10 cellular contexts compared by ENCODE assay signal in the genomic region with DNA sequence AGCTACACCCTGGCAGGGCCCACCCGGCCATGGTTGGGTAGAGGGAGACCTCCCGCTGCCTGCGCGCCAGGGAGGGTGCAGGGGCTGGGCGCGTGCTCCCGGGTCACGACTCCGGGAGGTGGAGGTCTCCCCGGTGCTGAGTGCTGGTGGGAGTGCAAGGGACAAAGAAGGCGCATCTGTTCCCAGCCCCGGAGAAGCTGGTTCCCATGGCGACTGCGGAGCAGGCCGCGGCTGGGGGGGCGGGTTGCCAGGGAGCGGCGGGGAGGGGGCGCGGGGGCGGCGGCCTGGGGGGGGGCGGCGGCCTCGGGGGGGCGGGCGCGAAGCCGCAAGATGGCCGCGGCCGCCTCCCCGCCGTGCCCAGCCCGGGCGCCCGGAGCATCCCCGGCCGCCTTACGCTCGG. TPM values are rescaled to one million over a fixed set of nuclear protein-coding genes. Genes with fewer than 3 reads are reported as not detected.
DNase-seq lines count a peak whose midpoint lies in the region; ATAC-seq, FAIRE-seq and TF ChIP-seq lines count a peak whose summit lies in the region.
"Had no signal": no experiment of that assay in that cellular context is flagged by ENCODE, and none has a peak within 500 bp of the region (broad histone marks: within the 10 kb centered on the region; RNA-seq: fewer than 3 reads in every experiment).

No MANE protein-coding gene starts in this region.

- no peak for TF ChIP-seq EP300 in HepG2 (IDR thresholded peaks at IDR 0.05; ENCODE audit: low read depth in 2 of 2, low read length in 2 of 2)
- TF ChIP-seq EP300 in HepG2 (CRISPR knock-in tag; IDR thresholded peaks at IDR 0.05; ENCODE audit: borderline replicate concordance) = no peak

- no peak overlapping the region for H3K27ac Mint-ChIP-seq in activated CD8-positive, alpha-beta memory T cell treated with anti-CD3 and anti-CD28 coated beads, Interleukin-2, amount 10 ng/mL, durations not matched to agents 7 days and 5 days

- H3K79me2 ChIP-seq in HepG2 (ENCODE audit: insufficient read depth, low read length) = no peaks in the 10 kb centered on the region

- DNase-seq in DMS79 (lab: John Stamatoyannopoulos, UW) (peak; percentile 22), DMS79 treated with DMSO at 0.1 percent for 48 hours (lab: John Stamatoyannopoulos, UW) (no peak), Panc1 (ENCODE audit: low read depth, low spot score) (no peak), esophagus squamous epithelium (lab: John Stamatoyannopoulos, UW) (no peak), retinal pigment epithelial cell (ENCODE audit: low read depth) (no peak), HepG2 (ENCODE audit: low spot score) (no peak)
- no peak for DNase-seq in activated CD8-positive, alpha-beta memory T cell treated with anti-CD3 and anti-CD28 coated beads, Interleukin-2, amount 10 ng/mL, durations not matched to agents 7 days and 5 days
- DNase-seq: activated gamma-delta T cell treated with Interleukin-2 at 50 U/mL for 16 hours had no signal

- H3K27me3 Mint-ChIP-seq in activated CD8-positive, alpha-beta memory T cell treated with anti-CD3 and anti-CD28 coated beads, Interleukin-2, amount 10 ng/mL, durations not matched to agents 7 days and 5 days = peaks cover 16% of the 10 kb centered on the region

- no peaks in the 10 kb centered on the region for H3K9me3 Mint-ChIP-seq in activated CD8-positive, alpha-beta memory T cell treated with anti-CD3 and anti-CD28 coated beads, Interleukin-2, amount 10 ng/mL, durations not matched to agents 7 days and 5 days (ENCODE audit: low read depth)

- in situ Hi-C loops in Panc1 (cut with HindIII; ENCODE audit: low pct_unique_long_range_greater_than_20kb, low sequenced_read_pairs) (no loop called here), HepG2 (cut with HindIII; ENCODE audit: extremely low pct_ligation_motif_present, low pct_unique_long_range_greater_than_20kb) (no loop called here)

- intact Hi-C loops in Panc1 (cut with micrococcal nuclease; ENCODE audit: unreplicated experiment) (no loop called here), esophagus squamous epithelium (cut with DNase I) (no loop called here), HepG2 (cut with micrococcal nuclease; ENCODE audit: unreplicated experiment) (no loop called here)

- CTCF ChIA-PET in Panc1 (lab: Charles Lee) (no interaction called here), HepG2 (lab: Yijun Ruan, JAX; ENCODE audit: low intra/inter-chr PET ratio, low total read pairs) (no interaction called here)
- CTCF ChIA-PET in activated CD8-positive, alpha-beta memory T cell treated with anti-CD3 and anti-CD28 coated beads, Interleukin-2, amount 10 ng/mL, durations not matched to agents 7 days and 5 days (lab: Charles Lee) = interaction anchor here (0.7 kb wide), 1 partner anchor 70 kb away, joined by 3 read pairs; no protein-coding TSS in a partner anchor

- H3K27ac ChIP-seq in Panc1 (ENCODE audit: low read length) (peak overlapping the region; percentile 54; the same call in 1 of the 2 replicates), esophagus squamous epithelium (peak overlapping the region in 3 of 4 donors; percentile 52 to 69 (median 55)), HepG2 (ENCODE audit: extremely low read length, insufficient read depth, low read length) (no peak overlapping the region)

- H3K9me3 ChIP-seq in Panc1 (ENCODE audit: control insufficient read depth, insufficient read depth, low read depth, low read length) (no peaks in the 10 kb centered on the region), esophagus squamous epithelium (no peaks in the 10 kb centered on the region), HepG2 (ENCODE audit: low read length) (no peaks in the 10 kb centered on the region)

- ATAC-seq in Panc1 = no peak
- ATAC-seq in GM18867 (IDR thresholded peaks at IDR 0.05; ENCODE audit: unreplicated experiment) = no peak
- no peak for ATAC-seq in activated CD8-positive, alpha-beta memory T cell treated with anti-CD3 and anti-CD28 coated beads, Interleukin-2, amount 10 ng/mL, durations not matched to agents 7 days and 5 days
- no peak for ATAC-seq in HepG2

- H3K4me1 ChIP-seq in Panc1 (ENCODE audit: control insufficient read depth, insufficient read depth, low read length) = peaks cover 33% of the 10 kb centered on the region
- peaks cover 44 to 92% (median 60%) of the 10 kb centered on the region in 3 donors for H3K4me1 ChIP-seq in esophagus squamous epithelium
- H3K4me1 ChIP-seq in HepG2 (ENCODE audit: insufficient read depth, low read length) = peaks cover 44% of the 10 kb centered on the region

- H3K36me3 Mint-ChIP-seq in activated CD8-positive, alpha-beta memory T cell treated with anti-CD3 and anti-CD28 coated beads, Interleukin-2, amount 10 ng/mL, durations not matched to agents 7 days and 5 days = no peaks in the 10 kb centered on the region

- TF ChIP-seq POLR2A in esophagus squamous epithelium (IDR thresholded peaks at IDR 0.05) = no peak
- TF ChIP-seq POLR2A in HepG2 (IDR thresholded peaks at IDR 0.05; ENCODE audit: insufficient read depth in 1 of 2, low read depth in 2 of 2, low read length in 2 of 2) = no peak

- no peak for TF ChIP-seq CTCF in Panc1 (IDR thresholded peaks at IDR 0.05)
- TF ChIP-seq CTCF in esophagus squamous epithelium (IDR thresholded peaks at IDR 0.05) = no peak
- no peak for TF ChIP-seq CTCF in retinal pigment epithelial cell (conservative IDR thresholded peaks at IDR 0.05; ENCODE audit: low read depth, low read length)
- no peak for TF ChIP-seq CTCF in HepG2 (CRISPR knock-in tag; IDR thresholded peaks at IDR 0.05)

- H3K4me2 ChIP-seq in HepG2 (ENCODE audit: low read depth, low read length) = no peak overlapping the region

- no peak for TF ChIP-seq RAD21 in HepG2 (CRISPR knock-in tag; IDR thresholded peaks at IDR 0.05)

- WGBS in esophagus squamous epithelium, 2 donors = 0% methylated on average over 4 of the region's 42 CpGs; no CpG with 5 or more reads in 1 of the 2 donors
- 96% methylated on average over 38 of the region's 42 CpGs for WGBS in HepG2 (ENCODE audit: low lambda C conversion rate)

- no peaks in the 10 kb centered on the region for H4K20me1 ChIP-seq in HepG2 (ENCODE audit: insufficient read depth, low read length)

- H3K9ac ChIP-seq in HepG2 (ENCODE audit: insufficient read depth, low read depth, low read length) = no peak overlapping the region

- peaks cover 15% of the 10 kb centered on the region for H3K4me1 Mint-ChIP-seq in activated CD8-positive, alpha-beta memory T cell treated with anti-CD3 and anti-CD28 coated beads, Interleukin-2, amount 10 ng/mL, durations not matched to agents 7 days and 5 days

- H3K4me3 Mint-ChIP-seq in activated CD8-positive, alpha-beta memory T cell treated with anti-CD3 and anti-CD28 coated beads, Interleukin-2, amount 10 ng/mL, durations not matched to agents 7 days and 5 days = no peak overlapping the region

- no peak for FAIRE-seq in HepG2 (lab: Jason Lieb, UNC)
- FAIRE-seq: A204.1 had no signal

- BruUV-seq in Panc1 (replicated peaks; lab: Mats Ljungman, UMichigan) = no TSS peak
- BruUV-seq in HepG2 (replicated peaks; lab: Mats Ljungman, UMichigan) = no TSS peak

- H3K4me3 ChIP-seq in Panc1 (ENCODE audit: low read depth in 2 of 2, low read length in 2 of 2) (peak overlapping the region; percentile 63 to 66), esophagus squamous epithelium (peak overlapping the region; percentile 52 to 75 (median 62)), retinal pigment epithelial cell (ENCODE audit: low read length) (peak overlapping the region; percentile 73), HepG2 (replicated peaks in 1 of 3; ENCODE audit: insufficient read depth in 1 of 3, low read depth in 2 of 3, low read length in 3 of 3) (no peak overlapping the region)

- no peak overlapping the region for H2AFZ ChIP-seq in HepG2 (ENCODE audit: low read length)

- H3K36me3 ChIP-seq in Panc1 (ENCODE audit: control insufficient read depth, insufficient read depth, low read length) = no peaks in the 10 kb centered on the region
- H3K36me3 ChIP-seq in esophagus squamous epithelium = no peaks in the 10 kb centered on the region
- peaks cover 0 to 3% of the 10 kb centered on the region in 2 experiments; a peak in 1 of 5 replicates for H3K36me3 ChIP-seq in HepG2 (replicated peaks in 1 of 2; ENCODE audit: control insufficient read depth in 1 of 2, insufficient read depth in 2 of 2, low read length in 2 of 2)

- POLR2A ChIA-PET in Panc1 (lab: Charles Lee) = no interaction called here
- POLR2A ChIA-PET in HepG2 (lab: Yijun Ruan, JAX) = interaction anchor here (0.9 kb wide), 1 partner anchor 33 kb away, joined by 4 read pairs; a partner anchor contains a TSS

- H3K27me3 ChIP-seq in Panc1 (ENCODE audit: control insufficient read depth, insufficient read depth, low read length) = no peaks in the 10 kb centered on the region
- H3K27me3 ChIP-seq in esophagus squamous epithelium = peaks cover 0 to 13% (median 0%) of the 10 kb centered on the region in 4 donors
- no peaks in the 10 kb centered on the region for H3K27me3 ChIP-seq in HepG2 (ENCODE audit: control insufficient read depth in 1 of 2, insufficient read depth in 2 of 2, low read length in 2 of 2)

RNA-seq across cellular contexts. Expression of a gene that starts 1.2 kb away (rescaled TPM):
- total RNA-seq in Panc1 (2021; ENCODE audit: unreplicated experiment) = 14.5 TPM
- 16.4 TPM for polyA plus RNA-seq in Panc1 (2012; ENCODE audit: insufficient read length)
- total RNA-seq in esophagus squamous epithelium = 1 to 10 TPM in 3 of 4 donors, under 1 TPM in 1; 0.38 to 1.6 (median 1.2) TPM
- total RNA-seq in activated CD8-positive, alpha-beta memory T cell treated with anti-CD3 and anti-CD28 coated beads, Interleukin-2, amount 10 ng/mL, durations not matched to agents 7 days and 5 days = under 1 TPM; 0.29 to 0.52 TPM
- 0.27 and 1.2 TPM in 2 replicates for total RNA-seq in HepG2 (2016; rRNA removed; fragmentation: Illumina TruSeq; extraction: Trizol)
- 1.1 and 1.3 TPM in 2 replicates for total RNA-seq in HepG2 (2016; cell fraction: cytosol; rRNA removed; fragmentation: Illumina TruSeq; extraction: Trizol; ENCODE audit: low read depth)
- 0.82 and 1.8 TPM in 2 replicates for total RNA-seq in HepG2 (2016; cell fraction: insoluble cytoplasmic fraction; rRNA removed; fragmentation: Illumina TruSeq; extraction: Trizol)
- 1.1 and 1.8 TPM in 2 replicates for total RNA-seq in HepG2 (2016; cell fraction: membrane; rRNA removed; fragmentation: Illumina TruSeq; extraction: Trizol)
- 0.88 and 1.8 TPM in 2 replicates for total RNA-seq in HepG2 (2016; cell fraction: nucleus; rRNA removed; fragmentation: Illumina TruSeq; extraction: Trizol)
- polyA plus RNA-seq in HepG2 (2011; rRNA removed) = 1.4 and 2.8 TPM in 2 replicates
- polyA plus RNA-seq in HepG2 (2011; cell fraction: cytosol; rRNA removed) = 1.0 and 2.2 TPM in 2 replicates
- 12.5 TPM in 2 replicates for polyA plus RNA-seq in HepG2 (2011; cell fraction: nucleus; rRNA removed)
- 1.1 and 1.9 TPM in 2 replicates for polyA plus RNA-seq in HepG2 (2012)
- 0.58 and 0.73 TPM in 2 replicates for polyA plus RNA-seq in HepG2 (2016; cell fraction: cytosol; fragmentation: Illumina TruSeq; extraction: Trizol; ENCODE audit: low read depth)
- polyA plus RNA-seq in HepG2 (2016; cell fraction: insoluble cytoplasmic fraction; fragmentation: Illumina TruSeq; extraction: Trizol; ENCODE audit: low read depth) = 0.82 and 1.5 TPM in 2 replicates
- polyA plus RNA-seq in HepG2 (2016; cell fraction: membrane; fragmentation: Illumina TruSeq; extraction: Trizol; ENCODE audit: low read depth) = 2.0 and 2.4 TPM in 2 replicates
- polyA plus RNA-seq in HepG2 (2016; cell fraction: nucleus; fragmentation: Illumina TruSeq; extraction: Trizol; ENCODE audit: insufficient read depth, low read depth) = 6.5 and 7.2 TPM in 2 replicates
- polyA minus RNA-seq in HepG2 (2011; rRNA and poly(A)+ RNA removed; ENCODE audit: low replicate concordance) = 0.21 and 2.3 TPM in 2 replicates
- 1.3 and 1.7 TPM in 2 replicates for polyA minus RNA-seq in HepG2 (2011; cell fraction: cytosol; rRNA and poly(A)+ RNA removed)
- polyA minus RNA-seq in HepG2 (2011; cell fraction: nucleus; rRNA and poly(A)+ RNA removed) = 0.90 and 2.0 TPM in 2 replicates

RNA-seq across cellular contexts. Expression of a gene that starts 5.0 kb away (rescaled TPM):
- total RNA-seq in Panc1 (2021; ENCODE audit: unreplicated experiment) (218 TPM), esophagus squamous epithelium (100 to 1,000 TPM in 3 of 4 donors, 10 to 100 TPM in 1; 83.4 to 171 (median 132) TPM), HepG2 (2016; rRNA removed; fragmentation: Illumina TruSeq; extraction: Trizol) (78.7 and 88.0 TPM in 2 replicates)
- polyA plus RNA-seq in Panc1 (2012; ENCODE audit: insufficient read length) = 365 TPM
- total RNA-seq in activated CD8-positive, alpha-beta memory T cell treated with anti-CD3 and anti-CD28 coated beads, Interleukin-2, amount 10 ng/mL, durations not matched to agents 7 days and 5 days = 100 to 1,000 TPM; 190 to 221 TPM
- total RNA-seq in HepG2 (2016; cell fraction: cytosol; rRNA removed; fragmentation: Illumina TruSeq; extraction: Trizol; ENCODE audit: low read depth) = 72.7 and 79.4 TPM in 2 replicates
- 80.1 and 93.1 TPM in 2 replicates for total RNA-seq in HepG2 (2016; cell fraction: insoluble cytoplasmic fraction; rRNA removed; fragmentation: Illumina TruSeq; extraction: Trizol)
- 72.8 and 84.2 TPM in 2 replicates for total RNA-seq in HepG2 (2016; cell fraction: membrane; rRNA removed; fragmentation: Illumina TruSeq; extraction: Trizol)
- total RNA-seq in HepG2 (2016; cell fraction: nucleus; rRNA removed; fragmentation: Illumina TruSeq; extraction: Trizol) = 40.6 and 53.8 TPM in 2 replicates
- polyA plus RNA-seq in HepG2 (2011; rRNA removed) = 39.4 and 49.3 TPM in 2 replicates
- polyA plus RNA-seq in HepG2 (2011; cell fraction: cytosol; rRNA removed) = 61.0 and 112 TPM in 2 replicates
- 105 and 111 TPM in 2 replicates for polyA plus RNA-seq in HepG2 (2011; cell fraction: nucleus; rRNA removed)
- 67.0 and 70.9 TPM in 2 replicates for polyA plus RNA-seq in HepG2 (2012)
- polyA plus RNA-seq in HepG2 (2016; cell fraction: cytosol; fragmentation: Illumina TruSeq; extraction: Trizol; ENCODE audit: low read depth) = 126 and 135 TPM in 2 replicates
- polyA plus RNA-seq in HepG2 (2016; cell fraction: insoluble cytoplasmic fraction; fragmentation: Illumina TruSeq; extraction: Trizol; ENCODE audit: low read depth) = 131 and 155 TPM in 2 replicates
- 112 and 121 TPM in 2 replicates for polyA plus RNA-seq in HepG2 (2016; cell fraction: membrane; fragmentation: Illumina TruSeq; extraction: Trizol; ENCODE audit: low read depth)
- 129 and 134 TPM in 2 replicates for polyA plus RNA-seq in HepG2 (2016; cell fraction: nucleus; fragmentation: Illumina TruSeq; extraction: Trizol; ENCODE audit: insufficient read depth, low read depth)
- 60.5 and 86.6 TPM in 2 replicates for polyA minus RNA-seq in HepG2 (2011; rRNA and poly(A)+ RNA removed; ENCODE audit: low replicate concordance)
- polyA minus RNA-seq in HepG2 (2011; cell fraction: cytosol; rRNA and poly(A)+ RNA removed) = 53.6 and 68.0 TPM in 2 replicates
- polyA minus RNA-seq in HepG2 (2011; cell fraction: nucleus; rRNA and poly(A)+ RNA removed) = 14.7 and 18.9 TPM in 2 replicates

RNA-seq across cellular contexts. Expression of a gene that starts 11.8 kb away (rescaled TPM):
- total RNA-seq in Panc1 (2021; ENCODE audit: unreplicated experiment) (118 TPM), esophagus squamous epithelium (10 to 100 TPM; 12.4 to 65.0 (median 40.4) TPM), HepG2 (2016; rRNA removed; fragmentation: Illumina TruSeq; extraction: Trizol) (8.4 and 10.7 TPM in 2 replicates)
- polyA plus RNA-seq in Panc1 (2012; ENCODE audit: insufficient read length) = 76.9 TPM
- 10 to 100 TPM; 73.3 to 88.6 TPM for total RNA-seq in activated CD8-positive, alpha-beta memory T cell treated with anti-CD3 and anti-CD28 coated beads, Interleukin-2, amount 10 ng/mL, durations not matched to agents 7 days and 5 days
- 6.5 and 7.9 TPM in 2 replicates for total RNA-seq in HepG2 (2016; cell fraction: cytosol; rRNA removed; fragmentation: Illumina TruSeq; extraction: Trizol; ENCODE audit: low read depth)
- total RNA-seq in HepG2 (2016; cell fraction: insoluble cytoplasmic fraction; rRNA removed; fragmentation: Illumina TruSeq; extraction: Trizol) = 8.9 and 11.0 TPM in 2 replicates
- total RNA-seq in HepG2 (2016; cell fraction: membrane; rRNA removed; fragmentation: Illumina TruSeq; extraction: Trizol) = 14.1 and 14.8 TPM in 2 replicates
- 17.3 and 19.0 TPM in 2 replicates for total RNA-seq in HepG2 (2016; cell fraction: nucleus; rRNA removed; fragmentation: Illumina TruSeq; extraction: Trizol)
- 18.0 and 19.6 TPM in 2 replicates for polyA plus RNA-seq in HepG2 (2011; rRNA removed)
- polyA plus RNA-seq in HepG2 (2011; cell fraction: cytosol; rRNA removed) = 14.8 and 17.8 TPM in 2 replicates
- polyA plus RNA-seq in HepG2 (2011; cell fraction: nucleus; rRNA removed) = 116 and 135 TPM in 2 replicates
- polyA plus RNA-seq in HepG2 (2012) = 27.5 and 28.1 TPM in 2 replicates
- polyA plus RNA-seq in HepG2 (2016; cell fraction: cytosol; fragmentation: Illumina TruSeq; extraction: Trizol; ENCODE audit: low read depth) = 2.7 and 3.3 TPM in 2 replicates
- 30.9 and 43.0 TPM in 2 replicates for polyA plus RNA-seq in HepG2 (2016; cell fraction: insoluble cytoplasmic fraction; fragmentation: Illumina TruSeq; extraction: Trizol; ENCODE audit: low read depth)
- polyA plus RNA-seq in HepG2 (2016; cell fraction: membrane; fragmentation: Illumina TruSeq; extraction: Trizol; ENCODE audit: low read depth) = 10.2 and 10.3 TPM in 2 replicates
- polyA plus RNA-seq in HepG2 (2016; cell fraction: nucleus; fragmentation: Illumina TruSeq; extraction: Trizol; ENCODE audit: insufficient read depth, low read depth) = 76.5 and 77.9 TPM in 2 replicates
- 14.0 and 39.5 TPM in 2 replicates for polyA minus RNA-seq in HepG2 (2011; rRNA and poly(A)+ RNA removed; ENCODE audit: low replicate concordance)
- 42.7 and 47.0 TPM in 2 replicates for polyA minus RNA-seq in HepG2 (2011; cell fraction: cytosol; rRNA and poly(A)+ RNA removed)
- 36.8 and 48.0 TPM in 2 replicates for polyA minus RNA-seq in HepG2 (2011; cell fraction: nucleus; rRNA and poly(A)+ RNA removed)

RNA-seq across cellular contexts. Expression of a gene that starts 31.0 kb away (rescaled TPM):
- total RNA-seq in Panc1 (2021; ENCODE audit: unreplicated experiment) (116 TPM), esophagus squamous epithelium (10 to 100 TPM; 59.3 to 68.5 (median 61.6) TPM), HepG2 (2016; rRNA removed; fragmentation: Illumina TruSeq; extraction: Trizol) (28.4 and 43.6 TPM in 2 replicates)
- 141 TPM for polyA plus RNA-seq in Panc1 (2012; ENCODE audit: insufficient read length)
- 10 to 100 TPM; 76.7 to 80.5 TPM for total RNA-seq in activated CD8-positive, alpha-beta memory T cell treated with anti-CD3 and anti-CD28 coated beads, Interleukin-2, amount 10 ng/mL, durations not matched to agents 7 days and 5 days
- 18.3 and 20.2 TPM in 2 replicates for total RNA-seq in HepG2 (2016; cell fraction: cytosol; rRNA removed; fragmentation: Illumina TruSeq; extraction: Trizol; ENCODE audit: low read depth)
- 23.3 and 42.4 TPM in 2 replicates for total RNA-seq in HepG2 (2016; cell fraction: insoluble cytoplasmic fraction; rRNA removed; fragmentation: Illumina TruSeq; extraction: Trizol)
- total RNA-seq in HepG2 (2016; cell fraction: membrane; rRNA removed; fragmentation: Illumina TruSeq; extraction: Trizol) = 47.5 and 49.4 TPM in 2 replicates
- 33.1 and 35.0 TPM in 2 replicates for total RNA-seq in HepG2 (2016; cell fraction: nucleus; rRNA removed; fragmentation: Illumina TruSeq; extraction: Trizol)
- 27.5 and 40.8 TPM in 2 replicates for polyA plus RNA-seq in HepG2 (2011; rRNA removed)
- polyA plus RNA-seq in HepG2 (2011; cell fraction: cytosol; rRNA removed) = 31.3 and 45.7 TPM in 2 replicates
- polyA plus RNA-seq in HepG2 (2011; cell fraction: nucleus; rRNA removed) = 143 and 178 TPM in 2 replicates
- polyA plus RNA-seq in HepG2 (2012) = 38.3 and 41.3 TPM in 2 replicates
- polyA plus RNA-seq in HepG2 (2016; cell fraction: cytosol; fragmentation: Illumina TruSeq; extraction: Trizol; ENCODE audit: low read depth) = 12.4 and 14.0 TPM in 2 replicates
- 24.8 and 28.5 TPM in 2 replicates for polyA plus RNA-seq in HepG2 (2016; cell fraction: insoluble cytoplasmic fraction; fragmentation: Illumina TruSeq; extraction: Trizol; ENCODE audit: low read depth)
- polyA plus RNA-seq in HepG2 (2016; cell fraction: membrane; fragmentation: Illumina TruSeq; extraction: Trizol; ENCODE audit: low read depth) = 31.5 and 34.3 TPM in 2 replicates
- polyA plus RNA-seq in HepG2 (2016; cell fraction: nucleus; fragmentation: Illumina TruSeq; extraction: Trizol; ENCODE audit: insufficient read depth, low read depth) = 76.9 and 78.9 TPM in 2 replicates
- polyA minus RNA-seq in HepG2 (2011; rRNA and poly(A)+ RNA removed; ENCODE audit: low replicate concordance) = 2.2 and 54.9 TPM in 2 replicates
- polyA minus RNA-seq in HepG2 (2011; cell fraction: cytosol; rRNA and poly(A)+ RNA removed) = 24.1 and 27.3 TPM in 2 replicates
- 21.8 and 30.2 TPM in 2 replicates for polyA minus RNA-seq in HepG2 (2011; cell fraction: nucleus; rRNA and poly(A)+ RNA removed)

RNA-seq across cellular contexts. Expression of a gene that starts 32.6 kb away (rescaled TPM):
- total RNA-seq in Panc1 (2021; ENCODE audit: unreplicated experiment) (66.6 TPM), esophagus squamous epithelium (100 to 1,000 TPM; 116 to 415 (median 238) TPM), HepG2 (2016; rRNA removed; fragmentation: Illumina TruSeq; extraction: Trizol) (133 and 135 TPM in 2 replicates)
- 101 TPM for polyA plus RNA-seq in Panc1 (2012; ENCODE audit: insufficient read length)
- total RNA-seq in activated CD8-positive, alpha-beta memory T cell treated with anti-CD3 and anti-CD28 coated beads, Interleukin-2, amount 10 ng/mL, durations not matched to agents 7 days and 5 days = 100 to 1,000 TPM; 189 to 210 TPM
- total RNA-seq in HepG2 (2016; cell fraction: cytosol; rRNA removed; fragmentation: Illumina TruSeq; extraction: Trizol; ENCODE audit: low read depth) = 96.6 and 116 TPM in 2 replicates
- 122 and 153 TPM in 2 replicates for total RNA-seq in HepG2 (2016; cell fraction: insoluble cytoplasmic fraction; rRNA removed; fragmentation: Illumina TruSeq; extraction: Trizol)
- 83.7 and 88.2 TPM in 2 replicates for total RNA-seq in HepG2 (2016; cell fraction: membrane; rRNA removed; fragmentation: Illumina TruSeq; extraction: Trizol)
- total RNA-seq in HepG2 (2016; cell fraction: nucleus; rRNA removed; fragmentation: Illumina TruSeq; extraction: Trizol) = 100 and 108 TPM in 2 replicates
- 140 and 177 TPM in 2 replicates for polyA plus RNA-seq in HepG2 (2011; rRNA removed)
- polyA plus RNA-seq in HepG2 (2011; cell fraction: cytosol; rRNA removed) = 120 and 152 TPM in 2 replicates
- 887 and 1,037 TPM in 2 replicates for polyA plus RNA-seq in HepG2 (2011; cell fraction: nucleus; rRNA removed)
- 154 and 221 TPM in 2 replicates for polyA plus RNA-seq in HepG2 (2012)
- 39.2 and 45.5 TPM in 2 replicates for polyA plus RNA-seq in HepG2 (2016; cell fraction: cytosol; fragmentation: Illumina TruSeq; extraction: Trizol; ENCODE audit: low read depth)
- polyA plus RNA-seq in HepG2 (2016; cell fraction: insoluble cytoplasmic fraction; fragmentation: Illumina TruSeq; extraction: Trizol; ENCODE audit: low read depth) = 156 and 182 TPM in 2 replicates
- polyA plus RNA-seq in HepG2 (2016; cell fraction: membrane; fragmentation: Illumina TruSeq; extraction: Trizol; ENCODE audit: low read depth) = 63.6 and 72.0 TPM in 2 replicates
- 293 and 318 TPM in 2 replicates for polyA plus RNA-seq in HepG2 (2016; cell fraction: nucleus; fragmentation: Illumina TruSeq; extraction: Trizol; ENCODE audit: insufficient read depth, low read depth)
- polyA minus RNA-seq in HepG2 (2011; rRNA and poly(A)+ RNA removed; ENCODE audit: low replicate concordance) = 38.8 and 49.7 TPM in 2 replicates
- polyA minus RNA-seq in HepG2 (2011; cell fraction: cytosol; rRNA and poly(A)+ RNA removed) = 32.8 and 38.9 TPM in 2 replicates
- polyA minus RNA-seq in HepG2 (2011; cell fraction: nucleus; rRNA and poly(A)+ RNA removed) = 106 and 131 TPM in 2 replicates

Comparison
In these comparisons a context has a peak if more than half of its experiments do, and no peak if none do; other contexts are left out.
1. H3K4me3 ChIP-seq: peak in Panc1 (2 of 2), esophagus squamous epithelium (4 of 4) and retinal pigment epithelial cell (single experiment); none in HepG2 (0 of 3).